25 cellular contexts compared by ENCODE assay signal in genomic region chr4:1222938-1223690, GRCh38. TPM values are rescaled to one million over a fixed set of nuclear protein-coding genes. Genes with fewer than 3 reads are reported as not detected.
"Had no signal": no experiment of that assay in that cellular context is flagged by ENCODE, and none has a peak within 500 bp of the region (broad histone marks: within the 10 kb centered on the region; RNA-seq: fewer than 3 reads in every experiment).

No MANE protein-coding gene starts in this region.

- H3K9me3 Mint-ChIP-seq: activated B cell treated with CpG ODN at 0.5 μM for 24 hours; brain; nephron; stimulated activated memory B cell treated with anti-CD40 and anti-IgM and Interleukin-4, amounts not matched to agents 10 μg/mL and 1 μg/mL and 100 μg/mL, for 72 hours; T-cell; T-helper 2 cell treated with Interferon-gamma antibody and Interleukin-4, amounts not matched to agents 5 μg/mL and 100 μg/mL, for 36 hours had no signal

- H3K4me1 ChIP-seq: ascending aorta had no signal

- DNase-seq: activated B cell treated with CpG ODN at 0.5 μM for 24 hours; activated CD4-positive, alpha-beta T cell treated with anti-CD3 and anti-CD28 coated beads, Interleukin-2, amount 50 U/mL, for 1 hour; activated CD8-positive, alpha-beta memory T cell treated with anti-CD3 and anti-CD28 coated beads for 24 hours; activated effector memory CD4-positive, alpha-beta T cell treated with Interleukin-2 at 50 U/mL for 16 hours; activated naive CD4-positive, alpha-beta T cell treated with Interleukin-2 at 50 U/mL for 16 hours; cortex of kidney; islet precursor cell; left ventricle myocardium superior; stimulated activated CD4-positive, alpha-beta T cell treated with anti-CD3 and anti-CD28 coated beads, Interleukin-12 subunit alpha, Interleukin-12 subunit beta, amount 100 ng/mL, for 4 hours; stimulated activated CD4-positive, alpha-beta T cell treated with anti-CD3 and anti-CD28 coated beads, Interleukin-4, amount 100 ng/mL, for 24 hours; T-cell had no signal

- H3K27me3 Mint-ChIP-seq: activated B cell treated with CpG ODN at 0.5 μM for 24 hours; activated naive CD8-positive, alpha-beta T cell; progenitor cell of endocrine pancreas; stimulated activated memory B cell treated with anti-CD40 and anti-IgM and Interleukin-4, amounts not matched to agents 10 μg/mL and 1 μg/mL and 100 μg/mL, for 72 hours; T-cell had no signal

- H3K4me3 Mint-ChIP-seq: activated B cell treated with CpG ODN at 0.5 μM for 24 hours; activated naive CD8-positive, alpha-beta T cell; brain; nephron; stimulated activated memory B cell treated with anti-CD40 and anti-IgM and Interleukin-4, amounts not matched to agents 10 μg/mL and 1 μg/mL and 100 μg/mL, for 72 hours; T-cell; T-helper 2 cell treated with Interferon-gamma antibody and Interleukin-4, amounts not matched to agents 5 μg/mL and 100 μg/mL, for 36 hours had no signal

- H3K27ac Mint-ChIP-seq: activated B cell treated with CpG ODN at 0.5 μM for 24 hours; activated naive CD8-positive, alpha-beta T cell; nephron; progenitor cell of endocrine pancreas; stimulated activated memory B cell treated with anti-CD40 and anti-IgM and Interleukin-4, amounts not matched to agents 10 μg/mL and 1 μg/mL and 100 μg/mL, for 72 hours; T-cell; T-helper 2 cell treated with Interferon-gamma antibody and Interleukin-4, amounts not matched to agents 5 μg/mL and 100 μg/mL, for 36 hours had no signal

- H3K4me1 Mint-ChIP-seq: brain had no signal

- ATAC-seq: left ventricle myocardium superior, sciatic nerve, T-cell had no signal

- H3K27me3 ChIP-seq: ascending aorta, cardiac muscle cell, esophagus muscularis mucosa, neutrophil, tibial nerve had no signal

- H3K27ac ChIP-seq: ascending aorta, cardiac muscle cell, esophagus muscularis mucosa, neutrophil, tibial nerve had no signal

- H3K9me3 ChIP-seq: ascending aorta, esophagus muscularis mucosa, neutrophil, tibial nerve had no signal

- H3K4me3 ChIP-seq: ascending aorta, cardiac muscle cell, esophagus muscularis mucosa, skin epidermis, tibial nerve had no signal

RNA-seq across cellular contexts. Expression of gene SPON2, which starts 50.7 kb away (rescaled TPM):
- total RNA-seq: endothelial cell of umbilical vein had no signal
